In the genomic region with DNA sequence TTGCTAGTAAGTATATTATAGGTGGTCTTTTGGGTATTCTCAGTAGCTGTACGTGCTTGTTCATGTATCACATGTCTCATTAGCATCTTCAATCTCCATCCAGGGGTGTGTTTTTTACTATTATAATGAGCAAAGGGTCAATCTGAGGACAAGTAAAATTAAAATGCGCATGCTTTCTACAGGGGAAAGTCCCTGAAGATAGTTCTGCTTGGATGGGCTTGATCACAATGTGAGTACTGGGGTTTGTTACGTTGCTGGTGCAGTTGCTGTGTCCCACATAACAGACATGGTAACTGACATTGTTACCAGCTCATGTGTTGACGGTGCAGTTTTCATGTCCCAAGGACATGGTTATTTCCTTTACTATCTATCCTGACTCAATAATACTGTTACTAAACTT, we compare ENCODE assay signal across 20 cellular contexts.
"Had no signal": no experiment of that assay in that cellular context is flagged by ENCODE, and none has a peak within 500 bp of the region (broad histone marks: within the 10 kb centered on the region; RNA-seq: fewer than 3 reads in every experiment).

No MANE protein-coding gene starts in this region.

- H3K4me1 Mint-ChIP-seq: stimulated activated naive CD8-positive, alpha-beta T cell treated with anti-CD3 and anti-CD28 coated beads, Interleukin-15, amount 100 ng/mL, for 72 hours had no signal

- H3K27ac Mint-ChIP-seq: dendritic cell treated with granulocyte-macrophage colony-stimulating factor and Interleukin-4, amounts not matched to agents 40 ng/mL and 50 ng/mL, for 4 days; effector memory CD8-positive, alpha-beta T cell; naive thymus-derived CD8-positive, alpha-beta T cell; stimulated activated memory B cell treated with anti-CD40 and anti-IgM and Interleukin-4, amounts not matched to agents 10 μg/mL and 1 μg/mL and 100 μg/mL, for 72 hours; stimulated activated naive CD8-positive, alpha-beta T cell treated with anti-CD3 and anti-CD28 coated beads, Interleukin-15, amount 100 ng/mL, for 72 hours had no signal

- DNase-seq: effector memory CD8-positive, alpha-beta T cell; gastrocnemius medialis; heart right ventricle; hypothalamus; kidney glomerular epithelial cell; naive thymus-derived CD8-positive, alpha-beta T cell; psoas muscle; retina; right lobe of liver; stimulated activated CD4-positive, alpha-beta T cell treated with anti-CD3 and anti-CD28 coated beads, Interleukin-4, amount 100 ng/mL, for 24 hours; stimulated activated naive CD8-positive, alpha-beta T cell treated with anti-CD3 and anti-CD28 coated beads, Interleukin-15, amount 100 ng/mL, for 72 hours; testis; upper lobe of right lung had no signal

- H3K27ac ChIP-seq: epithelial cell of prostate, esophagus muscularis mucosa, gastrocnemius medialis, heart right ventricle, neutrophil, psoas muscle, right lobe of liver, testis, tibial nerve, upper lobe of right lung had no signal

- H3K9me3 ChIP-seq: esophagus muscularis mucosa, gastrocnemius medialis, neutrophil, right lobe of liver, testis, tibial nerve, upper lobe of right lung had no signal

- H3K36me3 ChIP-seq: esophagus muscularis mucosa, gastrocnemius medialis, heart right ventricle, neutrophil, right lobe of liver, tibial nerve, upper lobe of right lung had no signal

- H3K4me3 ChIP-seq: esophagus muscularis mucosa, gastrocnemius medialis, heart right ventricle, psoas muscle, right lobe of liver, testis, tibial nerve, upper lobe of right lung had no signal

- H3K9me3 Mint-ChIP-seq: stimulated activated memory B cell treated with anti-CD40 and anti-IgM and Interleukin-4, amounts not matched to agents 10 μg/mL and 1 μg/mL and 100 μg/mL, for 72 hours had no signal

- H3K27me3 Mint-ChIP-seq: effector memory CD8-positive, alpha-beta T cell; stimulated activated memory B cell treated with anti-CD40 and anti-IgM and Interleukin-4, amounts not matched to agents 10 μg/mL and 1 μg/mL and 100 μg/mL, for 72 hours; stimulated activated naive CD8-positive, alpha-beta T cell treated with anti-CD3 and anti-CD28 coated beads, Interleukin-15, amount 100 ng/mL, for 72 hours had no signal

- FAIRE-seq: islet of Langerhans had no signal

- ATAC-seq: effector memory CD8-positive, alpha-beta T cell; gastrocnemius medialis; heart right ventricle; naive thymus-derived CD8-positive, alpha-beta T cell; psoas muscle; right lobe of liver; stimulated activated memory B cell treated with anti-CD40 and anti-IgM and Interleukin-4, amounts not matched to agents 10 μg/mL and 1 μg/mL and 100 μg/mL, for 72 hours; stimulated activated naive CD8-positive, alpha-beta T cell treated with anti-CD3 and anti-CD28 coated beads, Interleukin-15, amount 100 ng/mL, for 72 hours had no signal

- H3K36me3 Mint-ChIP-seq: naive thymus-derived CD8-positive, alpha-beta T cell; stimulated activated memory B cell treated with anti-CD40 and anti-IgM and Interleukin-4, amounts not matched to agents 10 μg/mL and 1 μg/mL and 100 μg/mL, for 72 hours had no signal

- H3K4me3 Mint-ChIP-seq: dendritic cell treated with granulocyte-macrophage colony-stimulating factor and Interleukin-4, amounts not matched to agents 40 ng/mL and 50 ng/mL, for 4 days; effector memory CD8-positive, alpha-beta T cell; naive thymus-derived CD8-positive, alpha-beta T cell; stimulated activated memory B cell treated with anti-CD40 and anti-IgM and Interleukin-4, amounts not matched to agents 10 μg/mL and 1 μg/mL and 100 μg/mL, for 72 hours; stimulated activated naive CD8-positive, alpha-beta T cell treated with anti-CD3 and anti-CD28 coated beads, Interleukin-15, amount 100 ng/mL, for 72 hours had no signal

- H3K27me3 ChIP-seq: esophagus muscularis mucosa, gastrocnemius medialis, heart right ventricle, neutrophil, right lobe of liver, testis, tibial nerve, upper lobe of right lung had no signal

- H3K4me1 ChIP-seq: gastrocnemius medialis, psoas muscle, testis, tibial nerve, upper lobe of right lung had no signal
